ENCODE assay signal across 8 cellular contexts in genomic region chr3:179260949-179261765, GRCh38. TPM values are rescaled to one million over a fixed set of nuclear protein-coding genes. Genes with fewer than 3 reads are reported as not detected.
DNase-seq lines count a peak whose midpoint lies in the region; ATAC-seq lines count a peak whose summit lies in the region.

No MANE protein-coding gene starts in this region.

- WGBS in esophagus, 2 donors = 9 to 11% methylated on average over 71 of the region's 71 CpGs

- H3K4me1 ChIP-seq in esophagus (ENCODE audit: control insufficient read depth in 2 of 2, insufficient read depth in 2 of 2, low read length in 1 of 2) = peaks cover 0 to 3% of the 10 kb centered on the region in 2 donors
- H3K4me1 ChIP-seq in muscle layer of colon (ENCODE audit: insufficient read depth, low read length) = no peaks in the 10 kb centered on the region

- peak; percentile 68 for ATAC-seq in GM18873 (IDR thresholded peaks at IDR 0.05; ENCODE audit: low FRiP score, unreplicated experiment)
- ATAC-seq in HG03108 (IDR thresholded peaks at IDR 0.05; ENCODE audit: unreplicated experiment) = peak; percentile 93

- DNase-seq in AG20443 (ENCODE audit: low spot score) = peak; percentile 95
- peak; percentile 46 for DNase-seq in NCI-H526 treated with DMSO at 0.1 percent for 48 hours (lab: John Stamatoyannopoulos, UW)
- peak; percentile 41 for DNase-seq in activated T-cell treated with anti-CD3 and anti-CD28 coated beads for 4 hours
- peak; percentile 41 to 45 for DNase-seq in stimulated activated CD8-positive, alpha-beta memory T cell treated with anti-CD3 and anti-CD28 coated beads, Interleukin-7, amount 100 ng/mL, for 1 hour (ENCODE audit: low read depth in 2 of 2)

- H3K9me3 ChIP-seq in esophagus (ENCODE audit: control insufficient read depth in 2 of 2, insufficient read depth in 1 of 2, low read depth in 1 of 2, low read length in 1 of 2) (peaks cover 2% of the 10 kb centered on the region in 2 donors), muscle layer of colon (ENCODE audit: low read length) (no peaks in the 10 kb centered on the region)

- H3K4me3 ChIP-seq in esophagus (ENCODE audit: low read depth in 1 of 2, low read length in 2 of 2) = peak overlapping the region; percentile 61 to 68
- H3K4me3 ChIP-seq in muscle layer of colon (ENCODE audit: low read depth in 1 of 2, low read length in 2 of 2) = peak overlapping the region; percentile 47 to 75

- H3K27ac ChIP-seq in esophagus (ENCODE audit: low read depth in 2 of 2, low read length in 1 of 2) (peak overlapping the region; percentile 25 to 29), muscle layer of colon (ENCODE audit: low read depth, low read length) (no peak overlapping the region)

- H3K27me3 ChIP-seq in esophagus (ENCODE audit: control insufficient read depth in 1 of 2, insufficient read depth in 2 of 2, low read length in 2 of 2) = no peaks in the 10 kb centered on the region
- H3K27me3 ChIP-seq in muscle layer of colon (ENCODE audit: control insufficient read depth in 1 of 2, insufficient read depth in 2 of 2, low read length in 2 of 2) = no peaks in the 10 kb centered on the region

- H3K9ac ChIP-seq in muscle layer of colon (ENCODE audit: low read length) = no peak overlapping the region

- H3K36me3 ChIP-seq in esophagus (ENCODE audit: control insufficient read depth in 2 of 2, insufficient read depth in 2 of 2, low read length in 1 of 2) = no peaks in the 10 kb centered on the region
- H3K36me3 ChIP-seq in muscle layer of colon (ENCODE audit: insufficient read depth, low read length) = no peaks in the 10 kb centered on the region

RNA-seq across cellular contexts. Expression of gene KCNMB3, which starts 10.2 kb away (rescaled TPM):
- 1 to 10 TPM in 1 of 2 donors, under 1 TPM in 1; 0.74 to 1.1 TPM for polyA plus RNA-seq in esophagus

Comparison
In these comparisons a context has a peak if more than half of its experiments do, and no peak if none do; other contexts are left out.
1. DNase-seq: peak in every context shown above with its lines; median percentile 95 in AG20443; 46 in NCI-H526 treated with DMSO at 0.1 percent for 48 hours; 43 in stimulated activated CD8-positive, alpha-beta memory T cell treated with anti-CD3 and anti-CD28 coated beads, Interleukin-7, amount 100 ng/mL, for 1 hour; 41 in activated T-cell treated with anti-CD3 and anti-CD28 coated beads for 4 hours.